1 cellular context compared by ENCODE assay signal in the genomic region with DNA sequence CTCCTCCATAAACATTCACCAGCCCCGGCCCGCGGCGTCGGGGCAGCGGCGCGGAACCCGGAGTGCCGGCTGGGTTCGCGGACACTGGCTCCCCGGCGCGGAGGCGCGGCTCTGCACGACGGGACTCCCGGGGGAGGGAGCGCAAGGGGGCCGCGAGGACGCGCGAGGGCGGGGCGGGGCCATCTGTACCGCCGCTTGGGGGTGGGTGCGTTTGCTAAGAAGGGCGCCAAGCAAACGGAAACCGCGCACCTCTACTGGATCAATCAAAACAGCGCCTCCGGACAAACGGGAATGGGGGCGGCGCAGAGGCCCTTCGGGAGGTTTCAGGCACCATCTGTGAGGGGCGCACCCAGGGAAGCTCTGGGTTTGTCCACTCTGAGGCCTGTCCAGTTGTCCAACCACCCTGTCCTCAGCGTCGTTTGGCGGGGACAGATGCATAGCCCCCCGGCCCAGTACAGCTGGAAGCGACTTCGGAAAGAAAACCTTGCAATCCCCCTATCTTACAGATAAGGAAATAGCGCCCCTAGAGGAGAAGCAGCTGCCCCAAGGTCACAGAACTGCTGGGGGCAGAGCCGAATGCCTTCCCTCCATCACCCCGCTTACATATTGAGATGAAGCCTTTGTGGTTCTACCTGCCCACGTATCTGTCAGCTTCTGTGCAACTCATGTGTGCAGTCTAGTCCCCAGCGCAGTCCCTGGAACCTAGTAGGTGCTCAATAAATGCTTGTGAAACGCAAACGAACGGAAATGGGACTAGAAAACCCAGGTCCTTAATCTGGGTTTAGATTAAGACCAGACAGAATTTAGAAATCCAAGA.
TF ChIP-seq lines count a peak whose summit lies in the region.

No MANE protein-coding gene starts in this region.

TF ChIP-seq in HepG2, 621 proteins besides CTCF, POLR2A, EP300 and RAD21 (continued from another document):
- TF ChIP-seq, protein P1, sequence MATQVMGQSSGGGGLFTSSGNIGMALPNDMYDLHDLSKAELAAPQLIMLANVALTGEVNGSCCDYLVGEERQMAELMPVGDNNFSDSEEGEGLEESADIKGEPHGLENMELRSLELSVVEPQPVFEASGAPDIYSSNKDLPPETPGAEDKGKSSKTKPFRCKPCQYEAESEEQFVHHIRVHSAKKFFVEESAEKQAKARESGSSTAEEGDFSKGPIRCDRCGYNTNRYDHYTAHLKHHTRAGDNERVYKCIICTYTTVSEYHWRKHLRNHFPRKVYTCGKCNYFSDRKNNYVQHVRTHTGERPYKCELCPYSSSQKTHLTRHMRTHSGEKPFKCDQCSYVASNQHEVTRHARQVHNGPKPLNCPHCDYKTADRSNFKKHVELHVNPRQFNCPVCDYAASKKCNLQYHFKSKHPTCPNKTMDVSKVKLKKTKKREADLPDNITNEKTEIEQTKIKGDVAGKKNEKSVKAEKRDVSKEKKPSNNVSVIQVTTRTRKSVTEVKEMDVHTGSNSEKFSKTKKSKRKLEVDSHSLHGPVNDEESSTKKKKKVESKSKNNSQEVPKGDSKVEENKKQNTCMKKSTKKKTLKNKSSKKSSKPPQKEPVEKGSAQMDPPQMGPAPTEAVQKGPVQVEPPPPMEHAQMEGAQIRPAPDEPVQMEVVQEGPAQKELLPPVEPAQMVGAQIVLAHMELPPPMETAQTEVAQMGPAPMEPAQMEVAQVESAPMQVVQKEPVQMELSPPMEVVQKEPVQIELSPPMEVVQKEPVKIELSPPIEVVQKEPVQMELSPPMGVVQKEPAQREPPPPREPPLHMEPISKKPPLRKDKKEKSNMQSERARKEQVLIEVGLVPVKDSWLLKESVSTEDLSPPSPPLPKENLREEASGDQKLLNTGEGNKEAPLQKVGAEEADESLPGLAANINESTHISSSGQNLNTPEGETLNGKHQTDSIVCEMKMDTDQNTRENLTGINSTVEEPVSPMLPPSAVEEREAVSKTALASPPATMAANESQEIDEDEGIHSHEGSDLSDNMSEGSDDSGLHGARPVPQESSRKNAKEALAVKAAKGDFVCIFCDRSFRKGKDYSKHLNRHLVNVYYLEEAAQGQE (IDR thresholded peaks at IDR 0.05; ENCODE audit: borderline replicate concordance in 1 of 2, low read depth in 1 of 2, low read length in 2 of 2): peak in 1 of 2 experiments; percentile 67; a peak in 2 of 4 replicates
- TF ChIP-seq ZFY (CRISPR knock-in tag; IDR thresholded peaks at IDR 0.05): 0 out of 2 replicates have a peak, but pooled peaks have one; percentile 27
- TF ChIP-seq GFI1 (CRISPR knock-in tag; IDR thresholded peaks at IDR 0.05; ENCODE audit: borderline replicate concordance): 0 out of 2 replicates have a peak, but pooled peaks have one; percentile 12
- TF ChIP-seq MIER2 (CRISPR knock-in tag; IDR thresholded peaks at IDR 0.05): 0 out of 2 replicates have a peak, but pooled peaks have one; percentile 28
- no peak for TF ChIP-seq SOX6 (IDR thresholded peaks at IDR 0.05)
- TF ChIP-seq SOX6 (CRISPR knock-in tag; IDR thresholded peaks at IDR 0.05): peak; percentile 10; the same call in 1 of the 2 replicates
- TF ChIP-seq, protein P2, sequence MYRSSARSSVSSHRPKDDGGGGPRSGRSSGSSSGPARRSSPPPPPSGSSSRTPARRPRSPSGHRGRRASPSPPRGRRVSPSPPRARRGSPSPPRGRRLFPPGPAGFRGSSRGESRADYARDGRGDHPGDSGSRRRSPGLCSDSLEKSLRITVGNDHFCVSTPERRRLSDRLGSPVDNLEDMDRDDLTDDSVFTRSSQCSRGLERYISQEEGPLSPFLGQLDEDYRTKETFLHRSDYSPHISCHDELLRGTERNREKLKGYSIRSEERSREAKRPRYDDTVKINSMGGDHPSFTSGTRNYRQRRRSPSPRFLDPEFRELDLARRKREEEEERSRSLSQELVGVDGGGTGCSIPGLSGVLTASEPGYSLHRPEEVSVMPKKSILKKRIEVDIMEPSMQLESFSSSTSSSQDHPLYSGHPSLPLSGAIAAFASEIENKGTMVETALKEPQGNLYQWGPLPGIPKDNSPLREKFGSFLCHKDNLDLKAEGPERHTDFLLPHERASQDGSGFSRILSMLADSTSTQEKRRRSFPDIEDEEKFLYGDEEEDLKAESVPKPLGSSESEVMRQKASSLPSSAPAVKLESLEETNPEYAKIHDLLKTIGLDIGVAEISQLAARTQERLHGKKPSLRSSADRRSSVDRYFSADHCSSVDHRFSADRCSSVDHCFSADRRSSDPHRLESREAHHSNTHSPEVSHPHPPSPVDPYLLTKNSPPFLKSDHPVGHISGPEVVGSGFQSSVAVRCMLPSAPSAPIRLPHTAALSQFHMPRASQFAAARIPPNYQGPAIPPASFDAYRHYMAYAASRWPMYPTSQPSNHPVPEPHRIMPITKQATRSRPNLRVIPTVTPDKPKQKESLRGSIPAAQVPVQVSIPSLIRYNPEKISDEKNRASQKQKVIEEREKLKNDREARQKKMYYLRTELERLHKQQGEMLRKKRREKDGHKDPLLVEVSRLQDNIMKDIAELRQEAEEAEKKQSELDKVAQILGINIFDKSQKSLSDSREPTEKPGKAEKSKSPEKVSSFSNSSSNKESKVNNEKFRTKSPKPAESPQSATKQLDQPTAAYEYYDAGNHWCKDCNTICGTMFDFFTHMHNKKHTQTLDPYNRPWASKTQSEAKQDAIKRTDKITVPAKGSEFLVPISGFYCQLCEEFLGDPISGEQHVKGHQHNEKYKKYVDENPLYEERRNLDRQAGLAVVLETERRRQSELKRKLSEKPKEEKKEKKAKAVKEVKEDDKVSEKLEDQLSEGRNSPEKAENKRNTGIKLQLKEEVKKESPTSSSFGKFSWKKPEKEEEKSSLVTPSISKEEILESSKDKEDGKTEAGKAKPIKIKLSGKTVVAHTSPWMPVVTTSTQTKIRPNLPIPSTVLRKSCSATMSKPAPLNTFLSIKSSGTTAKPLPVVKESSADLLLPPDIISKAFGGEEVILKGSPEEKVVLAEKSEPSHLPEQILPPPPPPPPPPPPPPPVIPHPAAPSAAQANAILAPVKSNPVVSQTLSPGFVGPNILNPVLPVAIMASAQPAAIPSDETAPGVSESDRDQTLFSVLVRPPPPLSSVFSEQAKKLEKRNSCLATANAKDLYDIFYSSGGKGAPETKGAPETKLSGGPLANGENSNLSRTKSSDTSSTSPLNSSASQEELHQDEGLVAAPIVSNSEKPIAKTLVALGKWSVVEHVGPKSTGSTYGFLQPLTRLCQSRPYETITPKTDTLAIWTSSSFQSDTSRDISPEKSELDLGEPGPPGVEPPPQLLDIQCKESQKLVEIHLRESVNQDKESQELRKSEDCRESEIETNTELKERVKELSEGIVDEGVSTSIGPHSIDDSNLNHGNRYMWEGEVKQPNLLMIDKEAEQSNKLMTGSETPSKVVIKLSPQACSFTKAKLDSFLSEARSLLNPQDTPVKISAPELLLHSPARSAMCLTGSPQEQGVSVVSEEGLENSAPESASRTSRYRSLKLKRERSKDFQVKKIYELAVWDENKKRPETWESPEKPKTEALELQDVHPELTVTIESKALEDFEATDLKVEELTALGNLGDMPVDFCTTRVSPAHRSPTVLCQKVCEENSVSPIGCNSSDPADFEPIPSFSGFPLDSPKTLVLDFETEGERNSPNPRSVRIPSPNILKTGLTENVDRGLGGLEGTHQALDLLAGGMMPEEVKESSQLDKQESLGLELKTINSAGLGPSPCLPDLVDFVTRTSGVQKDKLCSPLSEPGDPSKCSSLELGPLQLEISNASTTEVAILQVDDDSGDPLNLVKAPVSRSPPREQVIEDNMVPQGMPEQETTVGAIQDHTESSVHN (CRISPR knock-in tag; IDR thresholded peaks at IDR 0.05): 0 out of 2 replicates have a peak, but pooled peaks have one; percentile 33
- TF ChIP-seq ZNF350 (CRISPR knock-in tag; IDR thresholded peaks at IDR 0.05; ENCODE audit: borderline replicate concordance, low read depth): 0 out of 2 replicates have a peak, but pooled peaks have one; percentile 40
- TF ChIP-seq, protein P3, sequence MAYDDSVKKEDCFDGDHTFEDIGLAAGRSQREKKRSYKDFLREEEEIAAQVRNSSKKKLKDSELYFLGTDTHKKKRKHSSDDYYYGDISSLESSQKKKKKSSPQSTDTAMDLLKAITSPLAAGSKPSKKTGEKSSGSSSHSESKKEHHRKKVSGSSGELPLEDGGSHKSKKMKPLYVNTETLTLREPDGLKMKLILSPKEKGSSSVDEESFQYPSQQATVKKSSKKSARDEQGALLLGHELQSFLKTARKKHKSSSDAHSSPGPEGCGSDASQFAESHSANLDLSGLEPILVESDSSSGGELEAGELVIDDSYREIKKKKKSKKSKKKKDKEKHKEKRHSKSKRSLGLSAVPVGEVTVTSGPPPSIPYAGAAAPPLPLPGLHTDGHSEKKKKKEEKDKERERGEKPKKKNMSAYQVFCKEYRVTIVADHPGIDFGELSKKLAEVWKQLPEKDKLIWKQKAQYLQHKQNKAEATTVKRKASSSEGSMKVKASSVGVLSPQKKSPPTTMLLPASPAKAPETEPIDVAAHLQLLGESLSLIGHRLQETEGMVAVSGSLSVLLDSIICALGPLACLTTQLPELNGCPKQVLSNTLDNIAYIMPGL (CRISPR knock-in tag; IDR thresholded peaks at IDR 0.05; ENCODE audit: borderline replicate concordance in 1 of 2, low read depth in 1 of 2): peak in 1 of 2 experiments; percentile 51; a peak in 1 of 4 replicates
- peak; percentile 31; the same call in 1 of the 2 replicates for TF ChIP-seq GABPB1 (CRISPR knock-in tag; IDR thresholded peaks at IDR 0.05)
- no peak for TF ChIP-seq RFXAP (CRISPR knock-in tag; IDR thresholded peaks at IDR 0.05; ENCODE audit: borderline replicate concordance)
- TF ChIP-seq ZNF572 (CRISPR knock-in tag; IDR thresholded peaks at IDR 0.05): no peak
- TF ChIP-seq, protein P4, sequence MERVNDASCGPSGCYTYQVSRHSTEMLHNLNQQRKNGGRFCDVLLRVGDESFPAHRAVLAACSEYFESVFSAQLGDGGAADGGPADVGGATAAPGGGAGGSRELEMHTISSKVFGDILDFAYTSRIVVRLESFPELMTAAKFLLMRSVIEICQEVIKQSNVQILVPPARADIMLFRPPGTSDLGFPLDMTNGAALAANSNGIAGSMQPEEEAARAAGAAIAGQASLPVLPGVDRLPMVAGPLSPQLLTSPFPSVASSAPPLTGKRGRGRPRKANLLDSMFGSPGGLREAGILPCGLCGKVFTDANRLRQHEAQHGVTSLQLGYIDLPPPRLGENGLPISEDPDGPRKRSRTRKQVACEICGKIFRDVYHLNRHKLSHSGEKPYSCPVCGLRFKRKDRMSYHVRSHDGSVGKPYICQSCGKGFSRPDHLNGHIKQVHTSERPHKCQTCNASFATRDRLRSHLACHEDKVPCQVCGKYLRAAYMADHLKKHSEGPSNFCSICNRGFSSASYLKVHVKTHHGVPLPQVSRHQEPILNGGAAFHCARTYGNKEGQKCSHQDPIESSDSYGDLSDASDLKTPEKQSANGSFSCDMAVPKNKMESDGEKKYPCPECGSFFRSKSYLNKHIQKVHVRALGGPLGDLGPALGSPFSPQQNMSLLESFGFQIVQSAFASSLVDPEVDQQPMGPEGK (CRISPR knock-in tag; IDR thresholded peaks at IDR 0.05): peak; percentile 70
- TF ChIP-seq STAG1 (CRISPR knock-in tag; IDR thresholded peaks at IDR 0.05): peak; percentile 75
- TF ChIP-seq ERF (CRISPR knock-in tag; IDR thresholded peaks at IDR 0.05): 0 out of 2 replicates have a peak, but pooled peaks have one; percentile 30
- TF ChIP-seq, protein P5, sequence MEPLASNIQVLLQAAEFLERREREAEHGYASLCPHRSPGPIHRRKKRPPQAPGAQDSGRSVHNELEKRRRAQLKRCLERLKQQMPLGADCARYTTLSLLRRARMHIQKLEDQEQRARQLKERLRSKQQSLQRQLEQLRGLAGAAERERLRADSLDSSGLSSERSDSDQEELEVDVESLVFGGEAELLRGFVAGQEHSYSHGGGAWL (CRISPR knock-in tag; IDR thresholded peaks at IDR 0.05): 0 out of 2 replicates have a peak, but pooled peaks have one; percentile 33
